In the genomic region with DNA sequence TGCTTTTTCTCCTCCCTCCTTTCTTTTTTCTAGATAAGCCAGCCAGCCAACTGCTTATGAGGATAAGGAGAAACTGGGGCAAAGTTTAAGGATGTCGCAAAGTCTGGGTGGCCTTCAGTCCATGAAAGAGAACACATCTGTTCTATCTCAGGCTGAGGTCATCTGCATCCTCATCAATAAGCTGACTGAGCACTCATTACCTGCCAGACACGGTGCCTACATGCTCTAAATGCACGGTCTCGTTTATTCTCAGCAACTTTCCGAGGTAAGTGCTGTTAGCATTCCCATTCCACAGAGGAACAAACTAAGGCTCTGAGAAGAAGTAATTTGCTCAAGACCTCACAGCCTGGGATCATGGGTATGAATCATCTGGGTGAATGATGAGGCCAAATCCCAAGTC, we compare ENCODE assay signal across 18 cellular contexts.
A peak's percentile ranks its signal among the peaks of the same experiment; 100 is the strongest.
DNase-seq lines count a peak whose midpoint lies in the region; ATAC-seq, FAIRE-seq and TF ChIP-seq lines count a peak whose summit lies in the region.
"Had no signal": no experiment of that assay in that cellular context is flagged by ENCODE, and none has a peak within 500 bp of the region (broad histone marks: within the 10 kb centered on the region; RNA-seq: fewer than 3 reads in every experiment).

No MANE protein-coding gene starts in this region.

- peaks cover 70 to 76% (median 76%) of the 10 kb centered on the region in 3 donors for H3K4me1 Mint-ChIP-seq in IgD-negative memory B cell

- no peak overlapping the region for H3K4me2 ChIP-seq in GM12878 (ENCODE audit: control insufficient read depth, insufficient read depth)
- H3K4me2 ChIP-seq: A549, GM23338 had no signal

- 77% methylated on average over 5 of the region's 5 CpGs for WGBS in GM12878 (ENCODE audit: insufficient coverage, insufficient replicate concordance, low lambda C conversion rate, missing lambda C conversion rate)

- no peak overlapping the region for H3K4me3 Mint-ChIP-seq in IgD-negative memory B cell
- H3K4me3 Mint-ChIP-seq: CD4-positive, alpha-beta memory T cell; GM23338 had no signal

- peaks cover 7% of the 10 kb centered on the region for H3K79me2 ChIP-seq in GM12878 (ENCODE audit: control insufficient read depth, insufficient read depth, low read length)

- FAIRE-seq in GM12878 (lab: Jason Lieb, UNC): no peak
- FAIRE-seq: A549, RCC 7860 had no signal

- TF ChIP-seq CTCF in A673 (conservative IDR thresholded peaks at IDR 0.05; ENCODE audit: low read depth, low read length) (no peak), GM12878 (IDR thresholded peaks at IDR 0.05 in 2 of 3, conservative IDR thresholded peaks at IDR 0.05 in 1 of 3; ENCODE audit: control insufficient read depth in 2 of 3, extremely low read depth in 1 of 3, insufficient read depth in 1 of 3, low read depth in 3 of 3, low read length in 3 of 3) (no peak), fibroblast of the aortic adventitia (IDR thresholded peaks at IDR 0.05; ENCODE audit: insufficient read depth, low read length) (no peak)

- ATAC-seq in GM12878: no peak
- ATAC-seq: A549, GM23338 had no signal

- no peaks in the 10 kb centered on the region for H4K20me1 ChIP-seq in GM12878 (ENCODE audit: control insufficient read depth, insufficient read depth)

- TF ChIP-seq RAD21 in GM12878 (IDR thresholded peaks at IDR 0.05; ENCODE audit: insufficient read depth, low read depth, low read length): no peak

- H3K4me1 ChIP-seq in A673 (ENCODE audit: insufficient read depth, low read length, poor library complexity, severe bottlenecking) (peaks cover 74% of the 10 kb centered on the region), GM12878 (ENCODE audit: control insufficient read depth, insufficient read depth, low read length) (peaks cover 53% of the 10 kb centered on the region)

- TF ChIP-seq EP300 in GM12878 (IDR thresholded peaks at IDR 0.05; ENCODE audit: borderline replicate concordance in 1 of 2, control insufficient read depth in 1 of 2, low read depth in 2 of 2, low read length in 2 of 2): no peak

- H3K36me3 Mint-ChIP-seq in IgD-negative memory B cell: no peaks in the 10 kb centered on the region
- H3K36me3 Mint-ChIP-seq: CD4-positive, alpha-beta memory T cell had no signal

- SMC1A ChIA-PET in GM12878 (lab: Charles Lee; ENCODE audit: uncharacterized antibody, unreplicated experiment): interaction anchor here (1.2 to 18.6 kb wide), 6 partner anchors 12 to 389 kb away, joined by 4 to 384 read pairs (median 58); no protein-coding TSS in a partner anchor

- H3K9ac ChIP-seq in GM12878 (ENCODE audit: control insufficient read depth, insufficient read depth, low read length): no peak overlapping the region

- BruUV-seq in A673 (replicated peaks; lab: Mats Ljungman, UMichigan): no TSS peak
- BruUV-seq in GM12878 (replicated peaks; lab: Mats Ljungman, UMichigan): no TSS peak

- no peaks in the 10 kb centered on the region for H3K9me3 Mint-ChIP-seq in IgD-negative memory B cell
- H3K9me3 Mint-ChIP-seq: CD4-positive, alpha-beta memory T cell; GM23338 had no signal

- POLR2A ChIA-PET in A673 (lab: Charles Lee; ENCODE audit: low non-redundant PET): no interaction called here
- POLR2A ChIA-PET in GM12878 (lab: Charles Lee): interaction anchor here (0.6 to 2.9 kb wide), 3 partner anchors 14 to 124 kb away, joined by 3 to 11 read pairs (median 3); no protein-coding TSS in a partner anchor

- no peaks in the 10 kb centered on the region for H3K27me3 ChIP-seq in A673 (replicated peaks; ENCODE audit: insufficient read depth, low read depth, low read length, poor library complexity)
- no peaks in the 10 kb centered on the region for H3K27me3 ChIP-seq in GM12878 (replicated peaks in 1 of 2; ENCODE audit: control insufficient read depth in 2 of 2, insufficient read depth in 2 of 2, low read length in 1 of 2)

- no peaks in the 10 kb centered on the region for H3K9me3 ChIP-seq in A673 (ENCODE audit: low read depth, low read length, poor library complexity, severe bottlenecking)
- H3K9me3 ChIP-seq in GM12878 (replicated peaks; ENCODE audit: control insufficient read depth, insufficient read depth, low read length): no peaks in the 10 kb centered on the region
- H3K9me3 ChIP-seq: A549 had no signal

- in situ Hi-C loops in GM12878 (cut with MboI): no loop called here

- H3K27ac ChIP-seq in A673 (ENCODE audit: low read depth, low read length, poor library complexity, severe bottlenecking) (peak overlapping the region; percentile 96), GM12878 (ENCODE audit: control insufficient read depth, insufficient read depth) (no peak overlapping the region), substantia nigra (ENCODE audit: low read depth, low read length, poor library complexity, severe bottlenecking) (no peak overlapping the region)

- no peaks in the 10 kb centered on the region for H3K27me3 Mint-ChIP-seq in IgD-negative memory B cell
- H3K27me3 Mint-ChIP-seq: CD4-positive, alpha-beta memory T cell had no signal

- RAD21 ChIA-PET in GM12878 (lab: Charles Lee; ENCODE audit: unreplicated experiment): interaction anchor here (1.2 to 18.3 kb wide), 4 partner anchors 17 to 525 kb away, joined by 4 to 394 read pairs (median 15); no protein-coding TSS in a partner anchor

- intact Hi-C loops in A673 (cut with micrococcal nuclease; ENCODE audit: unreplicated experiment): no loop called here
- intact Hi-C loops in GM12878 (cut with micrococcal nuclease; ENCODE audit: unreplicated experiment): no loop called here

- no peak overlapping the region for H2AFZ ChIP-seq in GM12878 (ENCODE audit: control insufficient read depth, low read depth, low read length)
- H2AFZ ChIP-seq: GM23338 had no signal

- DNase-seq in A673 (ENCODE audit: low spot score) (no peak), GM12878 (ENCODE audit: low read depth, low spot score) (no peak), fibroblast of the aortic adventitia (ENCODE audit: low read depth) (peak; percentile 30), NCI-H510A (lab: John Stamatoyannopoulos, UW) (no peak), GF-D8 (lab: John Stamatoyannopoulos, UW) (no peak), NCI-H1092 treated with DMSO at 0.1 percent for 48 hours (lab: John Stamatoyannopoulos, UW) (no peak), substantia nigra (lab: John Stamatoyannopoulos, UW) (no peak)
- DNase-seq: CD4-positive, alpha-beta memory T cell; DND-41; MM.1S; NCI-H187 treated with DMSO at 0.1 percent for 48 hours; NCI-H446; NCI-H774; SHP77 treated with DMSO at 0.1 percent for 48 hours had no signal

- H3K36me3 ChIP-seq in A673 (ENCODE audit: insufficient read depth, low read length, poor library complexity, severe bottlenecking): no peaks in the 10 kb centered on the region
- no peaks in the 10 kb centered on the region for H3K36me3 ChIP-seq in GM12878 (ENCODE audit: control insufficient read depth in 2 of 2, insufficient read depth in 2 of 2, low read length in 1 of 2)

- H3K4me3 ChIP-seq in A673 (ENCODE audit: low read depth, low read length, poor library complexity, severe bottlenecking): no peak overlapping the region
- no peak overlapping the region for H3K4me3 ChIP-seq in GM12878
- H3K4me3 ChIP-seq in fibroblast of the aortic adventitia (ENCODE audit: low read depth, low read length): no peak overlapping the region
- H3K4me3 ChIP-seq: A549, GM23338 had no signal

- no peak for TF ChIP-seq POLR2A in GM12878 (IDR thresholded peaks at IDR 0.05; ENCODE audit: low read depth, low read length)

- H3K27ac Mint-ChIP-seq in IgD-negative memory B cell: peak overlapping the region in 2 of 3 donors; percentile 16 to 71
- H3K27ac Mint-ChIP-seq: GM23338 had no signal

- CTCF ChIA-PET in A673 (lab: Charles Lee) (no interaction called here), GM12878 (lab: Yijun Ruan, JAX) (interaction anchor here (1.2 to 20.5 kb wide), 6 partner anchors 10 to 124 kb away, joined by 4 to 258 read pairs (median 63); no protein-coding TSS in a partner anchor)

TF ChIP-seq in GM12878, 131 proteins besides CTCF, POLR2A, EP300 and RAD21:
- TF ChIP-seq RB1 (IDR thresholded peaks at IDR 0.05; ENCODE audit: borderline replicate concordance) (peak; percentile 39; the same call in 1 of the 2 replicates), TARDBP (IDR thresholded peaks at IDR 0.05; ENCODE audit: borderline replicate concordance) (no peak)
